ENCODE assay signal across 15 cellular contexts in the genomic region with DNA sequence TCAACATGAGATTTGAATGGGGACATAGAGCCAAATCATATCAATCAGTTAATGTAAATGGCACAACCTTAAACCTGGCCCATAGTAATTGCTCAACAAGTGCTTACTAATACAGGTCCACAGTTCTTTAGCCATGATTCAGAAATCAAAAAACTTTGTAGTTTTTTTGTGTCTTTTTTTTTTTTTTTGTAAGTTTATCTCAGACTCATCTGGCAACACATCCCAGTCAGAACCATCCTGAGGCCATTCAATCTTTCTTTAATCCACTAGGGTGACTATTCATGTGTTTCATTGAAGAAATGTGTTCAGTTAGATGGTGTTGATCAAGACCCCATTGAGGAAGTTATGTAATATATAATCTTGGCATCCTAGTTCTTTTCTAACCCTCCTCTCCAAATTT.
"Had no signal": no experiment of that assay in that cellular context is flagged by ENCODE, and none has a peak within 500 bp of the region (broad histone marks: within the 10 kb centered on the region; RNA-seq: fewer than 3 reads in every experiment).

No MANE protein-coding gene starts in this region.

- H3K36me3 ChIP-seq: prostate gland, upper lobe of right lung had no signal

- DNase-seq: activated CD4-positive, alpha-beta T cell treated with anti-CD3 and anti-CD28 coated beads, Interleukin-2, amount 10 ng/mL, durations not matched to agents 24 days and 14 days; activated CD8-positive, alpha-beta memory T cell treated with anti-CD3 and anti-CD28 coated beads, Interleukin-2, amount 50 U/mL, for 4 hours; activated CD8-positive, alpha-beta T cell treated with anti-CD3 and anti-CD28 coated beads for 36 hours; activated naive CD4-positive, alpha-beta T cell treated with anti-CD3 and anti-CD28 coated beads for 36 hours; activated T-cell treated with anti-CD3 and anti-CD28 coated beads, Interleukin-2, amount 50 U/mL, for 4 hours; aorta; effector CD8-positive, alpha-beta T cell; hypothalamus; midbrain; stimulated activated naive CD4-positive, alpha-beta T cell; T1000; upper lobe of right lung had no signal

- H3K4me3 ChIP-seq: lung, prostate gland, upper lobe of right lung had no signal

- H3K4me1 ChIP-seq: prostate gland, upper lobe of right lung had no signal

- H3K9me3 ChIP-seq: prostate gland, upper lobe of right lung had no signal

- H3K27me3 ChIP-seq: upper lobe of right lung had no signal

- ATAC-seq: activated CD8-positive, alpha-beta T cell treated with anti-CD3 and anti-CD28 coated beads for 36 hours; activated T-cell treated with anti-CD3 and anti-CD28 coated beads, Interleukin-2, amount 50 U/mL, for 4 hours; sciatic nerve; upper lobe of right lung had no signal

- H3K27ac ChIP-seq: prostate gland, upper lobe of right lung had no signal
